Comparison of ENCODE assay signal across 18 cellular contexts in genomic region chr2:121028577-121028976, GRCh38.
DNase-seq lines count a peak whose midpoint lies in the region; ATAC-seq, FAIRE-seq and TF ChIP-seq lines count a peak whose summit lies in the region.
"Had no signal": no experiment of that assay in that cellular context is flagged by ENCODE, and none has a peak within 500 bp of the region (broad histone marks: within the 10 kb centered on the region; RNA-seq: fewer than 3 reads in every experiment).

No MANE protein-coding gene starts in this region.

- no peak for ATAC-seq in lung (ENCODE audit: insufficient read depth, low FRiP score)
- no peak for ATAC-seq in GM21723 (IDR thresholded peaks at IDR 0.05; ENCODE audit: unreplicated experiment)

- TF ChIP-seq CTCF in HEK293 (tag by site-specific recombination; IDR thresholded peaks at IDR 0.05) (no peak), lung (IDR thresholded peaks at IDR 0.05; ENCODE audit: control extremely low read depth, extremely low read depth) (no peak)

- no peaks in the 10 kb centered on the region for H3K36me3 ChIP-seq in HEK293 (ENCODE audit: control insufficient read depth in 2 of 2, insufficient read depth in 1 of 2, low read length in 2 of 2)
- H3K36me3 ChIP-seq in lung (ENCODE audit: control insufficient read depth in 2 of 2, insufficient read depth in 2 of 2, low read length in 2 of 2): no peaks in the 10 kb centered on the region
- H3K36me3 ChIP-seq: HAP-1 had no signal

- H3K4me1 ChIP-seq in HEK293 (ENCODE audit: control insufficient read depth, insufficient read depth, low read length): no peaks in the 10 kb centered on the region
- no peaks in the 10 kb centered on the region for H3K4me1 ChIP-seq in lung (ENCODE audit: control insufficient read depth in 2 of 2, insufficient read depth in 2 of 2, low read length in 2 of 2)
- H3K4me1 ChIP-seq: HAP-1 had no signal

- no peaks in the 10 kb centered on the region for H3K27me3 ChIP-seq in lung (ENCODE audit: control insufficient read depth, insufficient read depth)

- no peak overlapping the region for H3K27ac ChIP-seq in HEK293 (ENCODE audit: extremely low read depth, low read depth, low read length)
- H3K27ac ChIP-seq in lung (ENCODE audit: low read depth in 1 of 2, low read length in 1 of 2): no peak overlapping the region

- CTCF ChIA-PET in HEK293 (lab: Yijun Ruan, JAX): no interaction called here

- 66 to 74% methylated on average over 1 of the region's 1 CpG for WGBS in lung, 2 donors

- FAIRE-seq in RCC 7860 (lab: Jason Lieb, UNC): no peak
- FAIRE-seq: GM12891, GM18507, H54 had no signal

- POLR2A ChIA-PET in HEK293 (lab: Yijun Ruan, JAX): no interaction called here

- DNase-seq in OCI-M1 (lab: John Stamatoyannopoulos, UW): peak; percentile 81
- DNase-seq in lung (ENCODE audit: low spot score): peak; percentile 5
- no peak for DNase-seq in RCC 7860 (ENCODE audit: low spot score)
- no peak for DNase-seq in NCI-H2196 (lab: John Stamatoyannopoulos, UW; ENCODE audit: unreplicated experiment)
- DNase-seq: C1 segment of cervical spinal cord; Calu3; CD4-positive, alpha-beta memory T cell; COR-L47; DMS53; DMS79 treated with DMSO at 0.1 percent for 48 hours; GF-D8; GOT3 had no signal

- H3K9me3 ChIP-seq in HEK293 (ENCODE audit: control insufficient read depth, insufficient read depth, low read depth, low read length) (no peaks in the 10 kb centered on the region), lung (ENCODE audit: control insufficient read depth in 2 of 2, insufficient read depth in 1 of 2, low read length in 1 of 2) (peaks cover 0 to 3% of the 10 kb centered on the region in 2 donors)
- H3K9me3 ChIP-seq: HAP-1 had no signal

- H3K4me3 ChIP-seq in HEK293 (ENCODE audit: low read depth, low read length) (no peak overlapping the region), lung (no peak overlapping the region)
- H3K4me3 ChIP-seq: HAP-1 had no signal

TF ChIP-seq in HEK293, 187 proteins besides CTCF, POLR2A, EP300 and RAD21:
- TF ChIP-seq PRDM10 (tag by site-specific recombination; IDR thresholded peaks at IDR 0.05) (no peak), ZIC2 (tag by site-specific recombination; IDR thresholded peaks at IDR 0.05) (peak; percentile 68)

Comparison
In these comparisons a context has a peak if more than half of its experiments do, and no peak if none do; other contexts are left out.
1. DNase-seq: peak in OCI-M1 (single experiment) and lung (single experiment); none in RCC 7860 (single experiment) and NCI-H2196 (single experiment).